In the genomic region with DNA sequence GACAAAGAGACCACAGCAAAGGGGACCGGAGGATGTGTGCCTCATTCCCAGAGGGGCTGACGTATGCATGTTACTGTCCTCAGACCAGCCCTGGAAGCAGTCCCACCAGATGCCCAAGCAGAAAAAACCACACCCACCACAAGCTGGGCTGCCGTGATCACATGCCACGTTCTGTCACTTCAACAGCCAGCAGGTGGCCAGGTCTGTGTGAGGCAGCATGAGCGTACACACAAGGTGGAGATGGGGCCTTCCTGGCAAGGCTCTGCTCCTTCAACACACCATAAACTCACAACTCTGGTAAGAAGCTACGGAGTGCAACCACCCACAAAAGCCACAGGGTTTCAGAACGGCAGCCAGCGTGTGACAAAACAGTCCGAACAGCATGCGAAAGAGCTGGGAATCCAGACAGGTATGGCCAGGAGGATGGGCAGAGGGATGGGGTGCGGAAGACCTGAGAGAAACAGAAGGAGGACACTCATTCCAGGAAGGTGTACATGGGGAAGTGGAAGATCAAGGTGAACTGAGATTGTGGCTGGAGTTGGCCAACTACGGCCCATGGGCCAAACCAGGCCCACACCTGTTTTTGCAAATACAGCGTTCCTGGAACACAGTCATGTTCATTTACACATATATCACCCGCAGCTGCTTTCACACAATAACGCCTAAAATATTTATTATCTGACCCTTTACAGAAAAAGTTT, we compare ENCODE assay signal across 8 cellular contexts. TPM values are rescaled to one million over a fixed set of nuclear protein-coding genes. Genes with fewer than 3 reads are reported as not detected.
A peak's percentile ranks its signal among the peaks of the same experiment; 100 is the strongest.
DNase-seq lines count a peak whose midpoint lies in the region; ATAC-seq and TF ChIP-seq lines count a peak whose summit lies in the region.

No MANE protein-coding gene starts in this region.

- H3K79me2 ChIP-seq in KMS-11 (ENCODE audit: insufficient read depth, low read depth) = no peaks in the 10 kb centered on the region

- H3K27me3 ChIP-seq in KMS-11 (ENCODE audit: insufficient read depth, low read depth) (no peaks in the 10 kb centered on the region), uterus (no peaks in the 10 kb centered on the region)

- peak; percentile 65 for TF ChIP-seq CTCF in GM10266 (IDR thresholded peaks at IDR 0.05; ENCODE audit: control insufficient read depth, insufficient read depth, low read depth, missing control alignments)
- TF ChIP-seq CTCF in KMS-11 (conservative IDR thresholded peaks at IDR 0.05; ENCODE audit: low read depth, low read length) = peak; percentile 51; the same call in 1 of the 2 replicates
- TF ChIP-seq CTCF in uterus (IDR thresholded peaks at IDR 0.05) = no peak
- no peak for TF ChIP-seq CTCF in CD14-positive monocyte (IDR thresholded peaks at IDR 0.05)

- H3K4me2 ChIP-seq in KMS-11 = peak overlapping the region; percentile 91

- peaks cover 6% of the 10 kb centered on the region; the same call in 1 of the 2 replicates for H3K36me3 ChIP-seq in KMS-11 (ENCODE audit: insufficient read depth)
- H3K36me3 ChIP-seq in uterus = no peaks in the 10 kb centered on the region

- peak; percentile 81 for ATAC-seq in GM21529 (IDR thresholded peaks at IDR 0.05; ENCODE audit: unreplicated experiment)

- intact Hi-C loops in uterus (cut with DNase I; ENCODE audit: low total_unique reads) (no loop called here), CD14-positive monocyte (cut with micrococcal nuclease) (loop anchor here (5.0 kb wide), 2 partner anchors 43 to 98 kb away; a partner anchor contains a TSS)

- H3K4me1 Mint-ChIP-seq in CD14-positive monocyte = peaks cover 49% of the 10 kb centered on the region

- H3K36me3 Mint-ChIP-seq in CD14-positive monocyte = peaks cover 79 to 81% of the 10 kb centered on the region in 2 donors

- no peaks in the 10 kb centered on the region for H3K9me3 Mint-ChIP-seq in CD14-positive monocyte

- peak overlapping the region; percentile 25; the same call in 1 of the 2 replicates for H3K9ac ChIP-seq in KMS-11

- H3K27ac Mint-ChIP-seq in CD14-positive monocyte = peak overlapping the region in 2 of 7 donors; percentile 60 to 69

- TF ChIP-seq POLR2A in uterus (IDR thresholded peaks at IDR 0.05) = no peak

- H3K9me3 ChIP-seq in uterus = no peaks in the 10 kb centered on the region

- H3K4me3 Mint-ChIP-seq in CD14-positive monocyte = no peak overlapping the region

- H2AFZ ChIP-seq in KMS-11 (ENCODE audit: low read depth) = no peak overlapping the region

- H4K20me1 ChIP-seq in KMS-11 (ENCODE audit: insufficient read depth) = no peaks in the 10 kb centered on the region

- H3K27me3 Mint-ChIP-seq in CD14-positive monocyte (ENCODE audit: low read depth in 3 of 3) = peaks cover 0 to 5% (median 0%) of the 10 kb centered on the region in 3 donors

- H3K4me3 ChIP-seq in KMS-11 (IDR thresholded peaks at IDR 0.05; ENCODE audit: insufficient read depth, low read depth, low read length) (no peak overlapping the region), uterus (no peak overlapping the region)

- peaks cover 79% of the 10 kb centered on the region for H3K4me1 ChIP-seq in KMS-11 (ENCODE audit: low read depth, poor library complexity, severe bottlenecking)
- H3K4me1 ChIP-seq in uterus = no peaks in the 10 kb centered on the region

- DNase-seq in GM10266 (ENCODE audit: extremely low spot score) (peak; percentile 61), left kidney (ENCODE audit: low read depth, low spot score) (peak; percentile 46), uterus (no peak), CD14-positive monocyte (ENCODE audit: low spot score) (no peak), COLO829 (ENCODE audit: low spot score) (no peak)
- DNase-seq in activated CD8-positive, alpha-beta memory T cell treated with anti-CD3 and anti-CD28 coated beads, Interleukin-2, amount 50 U/mL, for 48 hours = peak; percentile 73

- H3K27ac ChIP-seq in KMS-11 = peak overlapping the region; percentile 68
- H3K27ac ChIP-seq in uterus = no peak overlapping the region

RNA-seq across cellular contexts. Expression of a gene that starts 27.9 kb away (rescaled TPM):
- 100 to 1,000 TPM in 3 of 4 donors, 10 to 100 TPM in 1; 63.0 to 162 (median 112) TPM for total RNA-seq in uterus
- 10 to 100 TPM; 26.4 to 28.0 TPM for polyA plus RNA-seq in CD14-positive monocyte

RNA-seq across cellular contexts. Expression of a gene that starts 46.2 kb away (rescaled TPM):
- 1 to 10 TPM in 1 of 4 donors, not detected in 3; 1.3 TPM for total RNA-seq in uterus
- not detected for polyA plus RNA-seq in CD14-positive monocyte

RNA-seq across cellular contexts. Expression of a gene that starts 56.1 kb away (rescaled TPM):
- total RNA-seq in uterus = 10 to 100 TPM; 10.5 to 46.4 (median 22.3) TPM
- 1 to 10 TPM; 7.3 to 8.0 TPM for polyA plus RNA-seq in CD14-positive monocyte

RNA-seq across cellular contexts. Expression of a gene that starts 56.3 kb away (rescaled TPM):
- 1 to 10 TPM in 3 of 4 donors, under 1 TPM in 1; 0.77 to 8.2 (median 2.7) TPM for total RNA-seq in uterus
- under 1 TPM in 1 of 2 donors, not detected in 1; 0.23 TPM for polyA plus RNA-seq in CD14-positive monocyte

Comparison
In these comparisons a context has a peak if more than half of its experiments do, and no peak if none do; other contexts are left out.
1. DNase-seq: peak in GM10266 (single experiment), activated CD8-positive, alpha-beta memory T cell treated with anti-CD3 and anti-CD28 coated beads, Interleukin-2, amount 50 U/mL, for 48 hours (single experiment) and left kidney (single experiment); none in uterus (0 of 2), CD14-positive monocyte (single experiment) and COLO829 (single experiment).
2. CTCF ChIP-seq: peak in GM10266 (single experiment) and KMS-11 (single experiment); none in uterus (0 of 4) and CD14-positive monocyte (single experiment).